ENCODE assay signal across 10 cellular contexts in the genomic region with DNA sequence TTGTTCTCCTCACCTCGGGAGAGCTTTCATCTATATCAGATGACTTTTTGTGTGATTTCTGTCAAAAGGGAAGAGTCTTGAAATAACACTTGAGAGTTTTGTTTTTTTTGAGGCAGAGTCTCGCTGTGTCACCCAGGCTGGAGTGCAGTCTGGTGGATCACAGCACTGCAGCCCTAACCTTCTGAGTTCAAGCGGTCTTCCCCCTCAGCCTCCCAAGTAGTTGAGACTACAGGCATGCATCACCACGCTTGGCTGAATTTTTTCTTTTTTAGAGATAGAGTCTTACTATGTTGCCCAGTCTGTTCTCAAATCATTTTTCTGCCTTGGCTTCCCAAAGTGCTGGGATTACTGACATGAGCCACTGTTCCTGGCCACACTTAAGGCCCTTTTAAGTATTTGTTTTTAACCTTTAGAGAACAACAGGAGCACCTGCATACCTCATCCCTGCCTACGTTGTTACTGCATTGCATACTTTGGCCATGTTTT. TPM values are rescaled to one million over a fixed set of nuclear protein-coding genes. Genes with fewer than 3 reads are reported as not detected.
A peak's percentile ranks its signal among the peaks of the same experiment; 100 is the strongest.
DNase-seq lines count a peak whose midpoint lies in the region; ATAC-seq and TF ChIP-seq lines count a peak whose summit lies in the region.
"Had no signal": no experiment of that assay in that cellular context is flagged by ENCODE, and none has a peak within 500 bp of the region (broad histone marks: within the 10 kb centered on the region; RNA-seq: fewer than 3 reads in every experiment).

No MANE protein-coding gene starts in this region.

- peak overlapping the region; percentile 97 for H3K27ac Mint-ChIP-seq in T-helper 1 cell treated with Interleukin-12 subunit alpha and Interleukin-12 subunit beta and Interleukin-4 antibody, amounts not matched to agents 30 μg/mL and 1 μg/mL, for 36 hours
- peak overlapping the region in 1 of 6 donors; percentile 7 for H3K27ac Mint-ChIP-seq in immature natural killer cell

- no peaks in the 10 kb centered on the region for H3K27me3 Mint-ChIP-seq in T-helper 1 cell treated with Interleukin-12 subunit alpha and Interleukin-12 subunit beta and Interleukin-4 antibody, amounts not matched to agents 30 μg/mL and 1 μg/mL, for 36 hours (ENCODE audit: low read depth)
- peaks cover 0 to 3% (median 2%) of the 10 kb centered on the region in 3 donors for H3K27me3 Mint-ChIP-seq in immature natural killer cell (ENCODE audit: low read depth in 3 of 3)

- WGBS in smooth muscle cell (ENCODE audit: low lambda C conversion rate): 47% methylated on average over 5 of the region's 5 CpGs

- peaks cover 8% of the 10 kb centered on the region for H3K9me3 Mint-ChIP-seq in T-helper 1 cell treated with Interleukin-12 subunit alpha and Interleukin-12 subunit beta and Interleukin-4 antibody, amounts not matched to agents 30 μg/mL and 1 μg/mL, for 36 hours
- H3K9me3 Mint-ChIP-seq in immature natural killer cell: no peaks in the 10 kb centered on the region

- H3K79me2 ChIP-seq in smooth muscle cell (ENCODE audit: low read depth): peaks cover 88% of the 10 kb centered on the region

- DNase-seq in epithelial cell of esophagus (ENCODE audit: low read depth): peak; percentile 55
- DNase-seq in smooth muscle cell (lab: John Stamatoyannopoulos, UW; ENCODE audit: unreplicated experiment): no peak
- DNase-seq in DMS 273 treated with DMSO at 0.1 percent for 48 hours (lab: John Stamatoyannopoulos, UW): no peak
- no peak for DNase-seq in immature natural killer cell
- DNase-seq: kidney, spleen, uterus had no signal

- no peak overlapping the region for H2AFZ ChIP-seq in smooth muscle cell (ENCODE audit: low read depth)

- H3K9me3 ChIP-seq in HEK293 (ENCODE audit: control insufficient read depth, insufficient read depth, low read depth, low read length) (no peaks in the 10 kb centered on the region), smooth muscle cell (replicated peaks; ENCODE audit: low read depth) (no peaks in the 10 kb centered on the region)
- H3K9me3 ChIP-seq: spleen, uterus had no signal

- H3K4me2 ChIP-seq in smooth muscle cell: peak overlapping the region; percentile 76

- H3K4me3 Mint-ChIP-seq in T-helper 1 cell treated with Interleukin-12 subunit alpha and Interleukin-12 subunit beta and Interleukin-4 antibody, amounts not matched to agents 30 μg/mL and 1 μg/mL, for 36 hours: peak overlapping the region; percentile 87
- H3K4me3 Mint-ChIP-seq in immature natural killer cell: no peak overlapping the region

- POLR2A ChIA-PET in HEK293 (lab: Yijun Ruan, JAX): interaction anchor here (0.6 kb wide), 1 partner anchor 38 kb away, joined by 3 read pairs; no protein-coding TSS in a partner anchor

- H3K36me3 Mint-ChIP-seq in T-helper 1 cell treated with Interleukin-12 subunit alpha and Interleukin-12 subunit beta and Interleukin-4 antibody, amounts not matched to agents 30 μg/mL and 1 μg/mL, for 36 hours (ENCODE audit: low read depth): peaks cover 28% of the 10 kb centered on the region
- H3K36me3 Mint-ChIP-seq in immature natural killer cell: peaks cover 0 to 5% (median 0%) of the 10 kb centered on the region in 3 donors

- peak overlapping the region; percentile 69 for H3K9ac ChIP-seq in smooth muscle cell (ENCODE audit: low read depth)

- CTCF ChIA-PET in HEK293 (lab: Yijun Ruan, JAX): no interaction called here

- no peak overlapping the region for H3K4me3 ChIP-seq in HEK293 (ENCODE audit: low read depth, low read length)
- H3K4me3 ChIP-seq in epithelial cell of esophagus (ENCODE audit: low read length): peak overlapping the region; percentile 27
- H3K4me3 ChIP-seq in smooth muscle cell: peak overlapping the region; percentile 6
- H3K4me3 ChIP-seq: spleen, uterus had no signal

- ATAC-seq in HG03097 (IDR thresholded peaks at IDR 0.05; ENCODE audit: low FRiP score, unreplicated experiment): no peak

- H3K4me1 Mint-ChIP-seq in T-helper 1 cell treated with Interleukin-12 subunit alpha and Interleukin-12 subunit beta and Interleukin-4 antibody, amounts not matched to agents 30 μg/mL and 1 μg/mL, for 36 hours (ENCODE audit: low read depth): peaks cover 75% of the 10 kb centered on the region
- H3K4me1 Mint-ChIP-seq in immature natural killer cell: no peaks in the 10 kb centered on the region

- H3F3A ChIP-seq in smooth muscle cell (ENCODE audit: low read depth): peaks cover 5% of the 10 kb centered on the region

- TF ChIP-seq CTCF in HEK293 (tag by site-specific recombination; IDR thresholded peaks at IDR 0.05) (no peak), epithelial cell of esophagus (IDR thresholded peaks at IDR 0.05; ENCODE audit: insufficient read depth, low read depth, low read length, missing control alignments) (peak; percentile 8), smooth muscle cell (IDR thresholded peaks at IDR 0.05; ENCODE audit: borderline replicate concordance, insufficient read depth, poor library complexity, severe bottlenecking) (no peak)

- peaks cover 78% of the 10 kb centered on the region for H4K20me1 ChIP-seq in smooth muscle cell (ENCODE audit: low read depth)

- no peaks in the 10 kb centered on the region for H3K4me1 ChIP-seq in HEK293 (ENCODE audit: control insufficient read depth, insufficient read depth, low read length)
- peaks cover 31% of the 10 kb centered on the region for H3K4me1 ChIP-seq in smooth muscle cell (ENCODE audit: low read depth)
- H3K4me1 ChIP-seq: uterus had no signal

- no peaks in the 10 kb centered on the region for H3K27me3 ChIP-seq in smooth muscle cell (ENCODE audit: low read depth)
- H3K27me3 ChIP-seq: spleen, uterus had no signal

- H3K27ac ChIP-seq in HEK293 (ENCODE audit: extremely low read depth, low read depth, low read length) (no peak overlapping the region), smooth muscle cell (ENCODE audit: low read depth) (peak overlapping the region; percentile 93)
- H3K27ac ChIP-seq: spleen, uterus had no signal

- H3K36me3 ChIP-seq in HEK293 (ENCODE audit: control insufficient read depth in 2 of 2, insufficient read depth in 1 of 2, low read length in 2 of 2) (no peaks in the 10 kb centered on the region), smooth muscle cell (ENCODE audit: low read depth) (no peaks in the 10 kb centered on the region)
- H3K36me3 ChIP-seq: spleen, uterus had no signal

TF ChIP-seq in HEK293, 187 proteins besides CTCF, POLR2A, EP300 and RAD21 (continues in another document):
- no peak for TF ChIP-seq ZNF830 (tag by site-specific recombination; IDR thresholded peaks at IDR 0.05; ENCODE audit: low read depth)
- TF ChIP-seq, protein P1, sequence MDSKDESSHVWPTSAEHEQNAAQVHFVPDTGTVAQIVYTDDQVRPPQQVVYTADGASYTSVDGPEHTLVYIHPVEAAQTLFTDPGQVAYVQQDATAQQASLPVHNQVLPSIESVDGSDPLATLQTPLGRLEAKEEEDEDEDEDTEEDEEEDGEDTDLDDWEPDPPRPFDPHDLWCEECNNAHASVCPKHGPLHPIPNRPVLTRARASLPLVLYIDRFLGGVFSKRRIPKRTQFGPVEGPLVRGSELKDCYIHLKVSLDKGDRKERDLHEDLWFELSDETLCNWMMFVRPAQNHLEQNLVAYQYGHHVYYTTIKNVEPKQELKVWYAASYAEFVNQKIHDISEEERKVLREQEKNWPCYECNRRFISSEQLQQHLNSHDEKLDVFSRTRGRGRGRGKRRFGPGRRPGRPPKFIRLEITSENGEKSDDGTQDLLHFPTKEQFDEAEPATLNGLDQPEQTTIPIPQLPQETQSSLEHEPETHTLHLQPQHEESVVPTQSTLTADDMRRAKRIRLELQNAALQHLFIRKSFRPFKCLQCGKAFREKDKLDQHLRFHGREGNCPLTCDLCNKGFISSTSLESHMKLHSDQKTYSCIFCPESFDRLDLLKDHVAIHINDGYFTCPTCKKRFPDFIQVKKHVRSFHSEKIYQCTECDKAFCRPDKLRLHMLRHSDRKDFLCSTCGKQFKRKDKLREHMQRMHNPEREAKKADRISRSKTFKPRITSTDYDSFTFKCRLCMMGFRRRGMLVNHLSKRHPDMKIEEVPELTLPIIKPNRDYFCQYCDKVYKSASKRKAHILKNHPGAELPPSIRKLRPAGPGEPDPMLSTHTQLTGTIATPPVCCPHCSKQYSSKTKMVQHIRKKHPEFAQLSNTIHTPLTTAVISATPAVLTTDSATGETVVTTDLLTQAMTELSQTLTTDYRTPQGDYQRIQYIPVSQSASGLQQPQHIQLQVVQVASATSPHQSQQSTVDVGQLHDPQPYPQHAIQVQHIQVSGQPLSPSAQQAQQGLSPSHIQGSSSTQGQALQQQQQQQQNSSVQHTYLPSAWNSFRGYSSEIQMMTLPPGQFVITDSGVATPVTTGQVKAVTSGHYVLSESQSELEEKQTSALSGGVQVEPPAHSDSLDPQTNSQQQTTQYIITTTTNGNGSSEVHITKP (tag by site-specific recombination; IDR thresholded peaks at IDR 0.05): peak; percentile 49
- no peak for TF ChIP-seq ZNF510 (tag by site-specific recombination; IDR thresholded peaks at IDR 0.05; ENCODE audit: insufficient replicate concordance)
- TF ChIP-seq, protein P2, sequence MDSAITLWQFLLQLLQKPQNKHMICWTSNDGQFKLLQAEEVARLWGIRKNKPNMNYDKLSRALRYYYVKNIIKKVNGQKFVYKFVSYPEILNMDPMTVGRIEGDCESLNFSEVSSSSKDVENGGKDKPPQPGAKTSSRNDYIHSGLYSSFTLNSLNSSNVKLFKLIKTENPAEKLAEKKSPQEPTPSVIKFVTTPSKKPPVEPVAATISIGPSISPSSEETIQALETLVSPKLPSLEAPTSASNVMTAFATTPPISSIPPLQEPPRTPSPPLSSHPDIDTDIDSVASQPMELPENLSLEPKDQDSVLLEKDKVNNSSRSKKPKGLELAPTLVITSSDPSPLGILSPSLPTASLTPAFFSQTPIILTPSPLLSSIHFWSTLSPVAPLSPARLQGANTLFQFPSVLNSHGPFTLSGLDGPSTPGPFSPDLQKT (IDR thresholded peaks at IDR 0.05; ENCODE audit: borderline replicate concordance, low read depth, low read length): no peak
- no peak for TF ChIP-seq ZNF548 (tag by site-specific recombination; IDR thresholded peaks at IDR 0.05)
- TF ChIP-seq RBAK (tag by site-specific recombination; IDR thresholded peaks at IDR 0.05): no peak
- no peak for TF ChIP-seq YY1 (tag by site-specific recombination; IDR thresholded peaks at IDR 0.05)
- TF ChIP-seq FEZF1 (tag by site-specific recombination; IDR thresholded peaks at IDR 0.05): no peak
- no peak for TF ChIP-seq ZNF155 (tag by site-specific recombination; IDR thresholded peaks at IDR 0.05)
- TF ChIP-seq, protein P3, sequence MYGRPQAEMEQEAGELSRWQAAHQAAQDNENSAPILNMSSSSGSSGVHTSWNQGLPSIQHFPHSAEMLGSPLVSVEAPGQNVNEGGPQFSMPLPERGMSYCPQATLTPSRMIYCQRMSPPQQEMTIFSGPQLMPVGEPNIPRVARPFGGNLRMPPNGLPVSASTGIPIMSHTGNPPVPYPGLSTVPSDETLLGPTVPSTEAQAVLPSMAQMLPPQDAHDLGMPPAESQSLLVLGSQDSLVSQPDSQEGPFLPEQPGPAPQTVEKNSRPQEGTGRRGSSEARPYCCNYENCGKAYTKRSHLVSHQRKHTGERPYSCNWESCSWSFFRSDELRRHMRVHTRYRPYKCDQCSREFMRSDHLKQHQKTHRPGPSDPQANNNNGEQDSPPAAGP (tag by site-specific recombination; IDR thresholded peaks at IDR 0.05): no peak

RNA-seq across cellular contexts. Expression of a gene that starts 11.4 kb away (rescaled TPM):
- 75.6 and 86.4 TPM in 2 replicates for total RNA-seq in smooth muscle cell
- 34.0 and 49.7 TPM in 2 replicates for polyA plus RNA-seq in smooth muscle cell
- polyA plus RNA-seq in immature natural killer cell: 1 to 10 TPM; 2.6 to 6.1 (median 5.6) TPM
